8 cellular contexts compared by ENCODE assay signal in genomic region chr17:17354560-17355357, GRCh38. TPM values are rescaled to one million over a fixed set of nuclear protein-coding genes. Genes with fewer than 3 reads are reported as not detected.
DNase-seq lines count a peak whose midpoint lies in the region; ATAC-seq and TF ChIP-seq lines count a peak whose summit lies in the region.

No MANE protein-coding gene starts in this region.

- DNase-seq in GM06990 (ENCODE audit: extremely low read depth, insufficient read length) (peak; percentile 50), NCI-H1436 (lab: John Stamatoyannopoulos, UW) (peak; percentile 84), T-helper 2 cell (peak; percentile 58 to 69 (median 63)), adrenal gland (peak; percentile 38 to 87 (median 70)), left ventricle myocardium superior (peak; percentile 81), sigmoid colon (peak; percentile 82)

- H3K27me3 ChIP-seq in GM06990 (replicated peaks; ENCODE audit: control insufficient read depth, insufficient read depth, low read length), result no peaks in the 10 kb centered on the region
- H3K27me3 ChIP-seq in adrenal gland, result no peaks in the 10 kb centered on the region
- peaks cover 0 to 21% (median 11%) of the 10 kb centered on the region in 3 donors for H3K27me3 ChIP-seq in sigmoid colon

- TF ChIP-seq EP300 in sigmoid colon (IDR thresholded peaks at IDR 0.05), result no peak

- H3K27ac ChIP-seq in adrenal gland (no peak overlapping the region), sigmoid colon (no peak overlapping the region)

- 29 to 35% (median 31%) methylated on average over 12 to 14 of the region's 14 CpGs for WGBS in adrenal gland, 4 donors
- 32 to 40% methylated on average over 14 of the region's 14 CpGs for WGBS in sigmoid colon, 2 donors

- intact Hi-C loops in adrenal gland (cut with DNase I) (loop anchor here (2.0 to 10.0 kb wide), 6 partner anchors 90 to 288 kb away; partner anchors contain the start of gene RASD1 (in 1 of the 2)), left ventricle myocardium superior (cut with micrococcal nuclease) (loop anchor here (5.0 kb wide), 1 partner anchor 288 kb away; no protein-coding TSS in a partner anchor), sigmoid colon (cut with DNase I) (loop anchor here (2.0 kb wide), 1 partner anchor 142 kb away; the partner anchor contains the start of gene RASD1)

- ATAC-seq in left ventricle myocardium superior, result peak; percentile 70
- no peak for ATAC-seq in HG02678 (IDR thresholded peaks at IDR 0.05; ENCODE audit: unreplicated experiment)
- ATAC-seq in HG02623 (IDR thresholded peaks at IDR 0.05; ENCODE audit: unreplicated experiment), result no peak

- H3K4me1 ChIP-seq in adrenal gland (replicated peaks in 1 of 2) (no peaks in the 10 kb centered on the region), sigmoid colon (peaks cover 0 to 7% (median 4%) of the 10 kb centered on the region in 4 donors)

- no peak overlapping the region for H3K4me3 ChIP-seq in GM06990 (replicated peaks; ENCODE audit: low read depth, low read length)
- H3K4me3 ChIP-seq in adrenal gland, result no peak overlapping the region
- H3K4me3 ChIP-seq in sigmoid colon, result no peak overlapping the region

- H3K36me3 ChIP-seq in GM06990 (ENCODE audit: control insufficient read depth, insufficient read depth, low read length), result no peaks in the 10 kb centered on the region
- no peaks in the 10 kb centered on the region for H3K36me3 ChIP-seq in adrenal gland (replicated peaks in 1 of 2)
- H3K36me3 ChIP-seq in sigmoid colon, result no peaks in the 10 kb centered on the region

- TF ChIP-seq CTCF in GM06990 (IDR thresholded peaks at IDR 0.05; ENCODE audit: insufficient read depth, low read length, poor library complexity, severe bottlenecking), result peak; percentile 88
- peak; percentile 81 to 94 (median 89) for TF ChIP-seq CTCF in adrenal gland (IDR thresholded peaks at IDR 0.05)
- TF ChIP-seq CTCF in sigmoid colon (IDR thresholded peaks at IDR 0.05), result peak; percentile 60 to 94 (median 80)

- TF ChIP-seq POLR2A in adrenal gland (IDR thresholded peaks at IDR 0.05) (no peak), sigmoid colon (IDR thresholded peaks at IDR 0.05) (no peak)

- no peaks in the 10 kb centered on the region for H3K9me3 ChIP-seq in adrenal gland (replicated peaks in 1 of 3)
- H3K9me3 ChIP-seq in sigmoid colon, result no peaks in the 10 kb centered on the region

RNA-seq across cellular contexts. Expression of gene NT5M, which starts 51.6 kb away (rescaled TPM):
- total RNA-seq in adrenal gland (1 to 10 TPM; 1.0 to 4.8 (median 1.5) TPM), left ventricle myocardium superior (8.6 TPM), sigmoid colon (1 to 10 TPM; 4.3 to 5.8 (median 5.5) TPM)
- polyA plus RNA-seq in adrenal gland (1 to 10 TPM in 2 of 3 donors, under 1 TPM in 1; 0.40 to 4.1 (median 3.7) TPM), sigmoid colon (1 to 10 TPM in 2 of 3 donors, under 1 TPM in 1; 0.92 to 4.2 (median 1.9) TPM)
